Comparison of ENCODE assay signal across 8 cellular contexts in the genomic region with DNA sequence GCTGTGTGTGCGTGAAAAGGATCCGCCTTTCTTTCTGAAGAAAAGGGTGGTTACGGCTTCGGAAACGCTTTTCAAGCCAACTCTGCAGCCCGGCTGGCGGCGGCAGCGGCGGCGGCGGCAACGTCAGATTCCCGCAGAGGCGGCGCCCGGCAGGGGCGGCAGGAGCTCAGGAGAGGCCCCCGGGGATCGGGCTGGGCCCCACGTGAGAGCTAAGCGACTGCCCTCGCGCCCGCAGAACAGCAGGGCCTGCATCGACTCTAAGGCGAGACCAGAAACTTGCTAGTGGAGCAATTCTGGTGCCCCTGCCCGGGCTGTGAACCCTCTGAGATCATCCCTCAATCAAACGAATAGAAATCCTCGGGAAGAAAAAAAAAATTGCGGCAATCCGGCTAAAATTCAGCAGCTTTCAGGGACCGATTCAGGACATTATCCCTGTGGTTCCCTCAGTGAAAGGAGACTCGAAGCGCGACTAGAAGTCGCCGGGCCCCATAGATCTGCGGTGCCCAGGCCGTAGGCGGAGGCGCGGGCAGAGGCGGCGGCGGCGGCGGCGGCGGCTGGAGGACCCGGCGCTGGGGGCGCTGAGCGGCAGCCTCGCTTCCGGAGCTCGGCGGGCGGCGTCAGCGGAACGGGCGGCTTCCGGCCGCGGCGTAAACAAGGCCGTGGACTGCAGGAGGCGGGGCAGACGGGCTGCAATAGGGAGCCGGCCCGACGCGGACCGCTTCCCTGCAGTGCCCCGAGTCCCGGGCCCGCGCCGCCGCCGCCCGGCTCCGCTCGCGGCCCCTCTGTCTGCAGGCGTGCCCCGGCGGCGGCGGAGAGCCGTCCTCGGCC. TPM values are rescaled to one million over a fixed set of nuclear protein-coding genes. Genes with fewer than 3 reads are reported as not detected.
DNase-seq lines count a peak whose midpoint lies in the region; ATAC-seq, FAIRE-seq and TF ChIP-seq lines count a peak whose summit lies in the region.

A gene with protein sequence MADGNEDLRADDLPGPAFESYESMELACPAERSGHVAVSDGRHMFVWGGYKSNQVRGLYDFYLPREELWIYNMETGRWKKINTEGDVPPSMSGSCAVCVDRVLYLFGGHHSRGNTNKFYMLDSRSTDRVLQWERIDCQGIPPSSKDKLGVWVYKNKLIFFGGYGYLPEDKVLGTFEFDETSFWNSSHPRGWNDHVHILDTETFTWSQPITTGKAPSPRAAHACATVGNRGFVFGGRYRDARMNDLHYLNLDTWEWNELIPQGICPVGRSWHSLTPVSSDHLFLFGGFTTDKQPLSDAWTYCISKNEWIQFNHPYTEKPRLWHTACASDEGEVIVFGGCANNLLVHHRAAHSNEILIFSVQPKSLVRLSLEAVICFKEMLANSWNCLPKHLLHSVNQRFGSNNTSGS (plus strand): TSS at position 681 of the 828 bp plus-strand sequence. CDS start 316 bp downstream, outside the sequence.

- H3K4me3 ChIP-seq in adipocyte (ENCODE audit: low read length) (peak within 1 kb of the TSS; percentile 92), heart left ventricle (peak within 1 kb of the TSS; percentile 59 to 100 (median 95)), upper lobe of left lung (peak within 1 kb of the TSS; percentile 63 to 99 (median 90))

- peak; percentile 70 for DNase-seq in GM12892 (ENCODE audit: insufficient read length)
- DNase-seq in NCI-H1417 (lab: John Stamatoyannopoulos, UW), result peak; percentile 89 to 94 (median 94)
- DNase-seq in T follicular helper cell (ENCODE audit: low read depth), result peak; percentile 80
- peak; percentile 96 for DNase-seq in adipocyte (ENCODE audit: low read depth)
- DNase-seq in heart left ventricle, result peak; percentile 91 to 96 (median 93)
- DNase-seq in posterior vena cava (ENCODE audit: low spot score), result peak; percentile 97
- peak; percentile 92 to 98 for DNase-seq in upper lobe of left lung

- no peak for FAIRE-seq in GM12892 (lab: Jason Lieb, UNC)

- H3K4me1 ChIP-seq in adipocyte (ENCODE audit: control insufficient read depth, insufficient read depth, low read length) (peaks cover 28% of the 10 kb centered on the region), heart left ventricle (peaks cover 0 to 37% (median 23%) of the 10 kb centered on the region in 12 donors), upper lobe of left lung (peaks cover 24 to 35% (median 29%) of the 10 kb centered on the region in 4 donors)

- H3K36me3 ChIP-seq in adipocyte (ENCODE audit: control insufficient read depth, insufficient read depth, low read length, severe bottlenecking) (peaks cover 12% of the 10 kb centered on the region), heart left ventricle (peaks cover 0 to 15% (median 10%) of the 10 kb centered on the region in 9 donors), upper lobe of left lung (peaks cover 0 to 12% (median 4%) of the 10 kb centered on the region in 4 donors)

- ATAC-seq in HG02798 (IDR thresholded peaks at IDR 0.05; ENCODE audit: poor library complexity, unreplicated experiment), result peak; percentile 96
- peak; percentile 84 to 96 (median 93) for ATAC-seq in heart left ventricle
- ATAC-seq in upper lobe of left lung (ENCODE audit: low FRiP score in 2 of 2), result peak; percentile 90 to 97

- peak; percentile 80 for TF ChIP-seq POLR2A in GM12892 (IDR thresholded peaks at IDR 0.05; ENCODE audit: low read depth, low read length)
- peak; percentile 81 to 97 for TF ChIP-seq POLR2A in heart left ventricle (IDR thresholded peaks at IDR 0.05)
- peak; percentile 32 to 99 (median 96) for TF ChIP-seq POLR2A in upper lobe of left lung (IDR thresholded peaks at IDR 0.05)

- TF ChIP-seq CTCF in heart left ventricle (IDR thresholded peaks at IDR 0.05) (peak in 8 of 12 donors; percentile 22 to 71 (median 49)), upper lobe of left lung (IDR thresholded peaks at IDR 0.05) (peak in 5 of 6 experiments; percentile 20 to 80 (median 48))

- TF ChIP-seq EP300 in upper lobe of left lung (IDR thresholded peaks at IDR 0.05), result peak in 1 of 4 donors; percentile 37

- 0 to 1% (median 0%) methylated on average over 27 to 93 of the region's 93 CpGs for whole genome bisulfite sequencing in heart left ventricle, 4 donors
- 0 to 1% methylated on average over 34 to 65 of the region's 93 CpGs for WGBS in upper lobe of left lung, 2 donors

- no peaks in the 10 kb centered on the region for H3K27me3 ChIP-seq in adipocyte (replicated peaks; ENCODE audit: control insufficient read depth, insufficient read depth, low read length)
- no peaks in the 10 kb centered on the region for H3K27me3 ChIP-seq in heart left ventricle
- no peaks in the 10 kb centered on the region for H3K27me3 ChIP-seq in upper lobe of left lung

- H3K9ac ChIP-seq in adipocyte (ENCODE audit: low read length), result peak within 1 kb of the TSS; percentile 99

- intact Hi-C loops in heart left ventricle (cut with DNase I), result loop anchor here in 9 of 10 donors (1.0 to 10.0 kb wide), 7 partner anchors 73 to 135 kb away; partner anchors contain the start of genes DNAAF2 (in 5 of the 9) and KLHDC1 (in 3 of the 9)
- intact Hi-C loops in posterior vena cava (cut with DNase I), result loop anchor here in 1 of 2 donors (10.0 kb wide), 1 partner anchor 133 kb away; the partner anchor contains the start of gene DNAAF2

- H3K9me3 ChIP-seq in adipocyte (ENCODE audit: control insufficient read depth, low read length) (no peaks in the 10 kb centered on the region), heart left ventricle (no peaks in the 10 kb centered on the region), upper lobe of left lung (no peaks in the 10 kb centered on the region)

- H3K27ac ChIP-seq in heart left ventricle (peak within 1 kb of the TSS; percentile 91 to 99 (median 99)), upper lobe of left lung (peak within 1 kb of the TSS; percentile 93 to 98 (median 97))

RNA-seq across cellular contexts. Expression of the gene that starts here (rescaled TPM):
- 26.3 TPM for polyA plus RNA-seq in GM12892 (2012; ENCODE audit: missing spikeins)
- total RNA-seq in heart left ventricle (10 to 100 TPM; 68.2 to 93.6 (median 85.9) TPM), posterior vena cava (10 to 100 TPM; 42.7 to 61.5 TPM), upper lobe of left lung (10 to 100 TPM; 35.4 to 77.5 (median 53.8) TPM)
- 10 to 100 TPM; 40.7 to 48.9 TPM for polyA plus RNA-seq in heart left ventricle

Comparison
In these comparisons a context has a peak if more than half of its experiments do, and no peak if none do; other contexts are left out.
1. Peak in every context shown above with its lines: DNase-seq, ATAC-seq, H3K4me3 ChIP-seq and H3K27ac ChIP-seq.